Comparison of ENCODE assay signal across 1 cellular context in the genomic region with DNA sequence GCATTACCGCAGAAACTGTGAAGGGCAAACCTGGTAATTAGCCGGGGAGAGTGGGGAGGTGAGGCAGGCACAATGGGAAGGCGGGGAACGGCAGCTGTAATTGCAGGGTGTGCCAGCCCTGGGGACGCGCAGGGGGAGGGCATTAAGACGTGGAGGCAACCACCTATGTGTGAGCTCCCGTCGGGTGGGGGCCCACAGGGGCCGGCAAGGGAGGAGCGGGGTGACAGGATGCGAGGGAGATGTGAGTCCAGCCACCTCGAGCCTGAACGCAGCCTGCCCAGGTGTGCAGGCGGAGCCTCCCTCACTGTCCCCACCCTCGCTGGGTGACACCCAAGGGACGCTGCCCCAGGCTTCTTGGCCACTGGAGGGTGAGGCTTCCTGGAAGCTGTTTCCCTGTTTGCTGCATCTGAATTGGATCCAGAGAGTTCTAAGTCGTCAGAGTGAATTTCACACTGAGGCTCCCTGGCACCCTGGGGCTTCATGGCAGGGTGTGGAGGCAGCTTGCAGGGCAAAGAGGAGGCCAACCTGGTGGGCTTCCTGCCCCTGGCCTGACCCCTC.
TF ChIP-seq lines count a peak whose summit lies in the region.

No MANE protein-coding gene starts in this region.

TF ChIP-seq in GM12878, 131 proteins besides CTCF, POLR2A, EP300 and RAD21 (continued from another document):
- TF ChIP-seq, protein P1, sequence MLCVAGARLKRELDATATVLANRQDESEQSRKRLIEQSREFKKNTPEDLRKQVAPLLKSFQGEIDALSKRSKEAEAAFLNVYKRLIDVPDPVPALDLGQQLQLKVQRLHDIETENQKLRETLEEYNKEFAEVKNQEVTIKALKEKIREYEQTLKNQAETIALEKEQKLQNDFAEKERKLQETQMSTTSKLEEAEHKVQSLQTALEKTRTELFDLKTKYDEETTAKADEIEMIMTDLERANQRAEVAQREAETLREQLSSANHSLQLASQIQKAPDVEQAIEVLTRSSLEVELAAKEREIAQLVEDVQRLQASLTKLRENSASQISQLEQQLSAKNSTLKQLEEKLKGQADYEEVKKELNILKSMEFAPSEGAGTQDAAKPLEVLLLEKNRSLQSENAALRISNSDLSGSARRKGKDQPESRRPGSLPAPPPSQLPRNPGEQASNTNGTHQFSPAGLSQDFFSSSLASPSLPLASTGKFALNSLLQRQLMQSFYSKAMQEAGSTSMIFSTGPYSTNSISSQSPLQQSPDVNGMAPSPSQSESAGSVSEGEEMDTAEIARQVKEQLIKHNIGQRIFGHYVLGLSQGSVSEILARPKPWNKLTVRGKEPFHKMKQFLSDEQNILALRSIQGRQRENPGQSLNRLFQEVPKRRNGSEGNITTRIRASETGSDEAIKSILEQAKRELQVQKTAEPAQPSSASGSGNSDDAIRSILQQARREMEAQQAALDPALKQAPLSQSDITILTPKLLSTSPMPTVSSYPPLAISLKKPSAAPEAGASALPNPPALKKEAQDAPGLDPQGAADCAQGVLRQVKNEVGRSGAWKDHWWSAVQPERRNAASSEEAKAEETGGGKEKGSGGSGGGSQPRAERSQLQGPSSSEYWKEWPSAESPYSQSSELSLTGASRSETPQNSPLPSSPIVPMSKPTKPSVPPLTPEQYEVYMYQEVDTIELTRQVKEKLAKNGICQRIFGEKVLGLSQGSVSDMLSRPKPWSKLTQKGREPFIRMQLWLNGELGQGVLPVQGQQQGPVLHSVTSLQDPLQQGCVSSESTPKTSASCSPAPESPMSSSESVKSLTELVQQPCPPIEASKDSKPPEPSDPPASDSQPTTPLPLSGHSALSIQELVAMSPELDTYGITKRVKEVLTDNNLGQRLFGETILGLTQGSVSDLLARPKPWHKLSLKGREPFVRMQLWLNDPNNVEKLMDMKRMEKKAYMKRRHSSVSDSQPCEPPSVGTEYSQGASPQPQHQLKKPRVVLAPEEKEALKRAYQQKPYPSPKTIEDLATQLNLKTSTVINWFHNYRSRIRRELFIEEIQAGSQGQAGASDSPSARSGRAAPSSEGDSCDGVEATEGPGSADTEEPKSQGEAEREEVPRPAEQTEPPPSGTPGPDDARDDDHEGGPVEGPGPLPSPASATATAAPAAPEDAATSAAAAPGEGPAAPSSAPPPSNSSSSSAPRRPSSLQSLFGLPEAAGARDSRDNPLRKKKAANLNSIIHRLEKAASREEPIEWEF (IDR thresholded peaks at IDR 0.05; ENCODE audit: insufficient replicate concordance, low read depth, low read length), result no peak
- TF ChIP-seq MYB (IDR thresholded peaks at IDR 0.05; ENCODE audit: borderline replicate concordance, low read depth, low read length) (no peak), HCFC1 (IDR thresholded peaks at IDR 0.05; ENCODE audit: low read length) (no peak), NR2C2 (IDR thresholded peaks at IDR 0.05; ENCODE audit: borderline replicate concordance, control insufficient read depth, insufficient read length, low read depth) (no peak), NR2F1 (conservative IDR thresholded peaks at IDR 0.05) (no peak), MYC (IDR thresholded peaks at IDR 0.05; ENCODE audit: insufficient read depth, insufficient read length, insufficient replicate concordance, low read length, severe bottlenecking) (no peak), JUND (IDR thresholded peaks at IDR 0.05; ENCODE audit: low read depth, low read length) (no peak), DPF2 (IDR thresholded peaks at IDR 0.05) (no peak), IRF4 (IDR thresholded peaks at IDR 0.05; ENCODE audit: low read depth, low read length) (no peak), ZNF622 (IDR thresholded peaks at IDR 0.05) (no peak), KDM1A (IDR thresholded peaks at IDR 0.05; ENCODE audit: borderline replicate concordance) (no peak), RCOR1 (conservative IDR thresholded peaks at IDR 0.05; ENCODE audit: low read depth, low read length) (no peak), SREBF1 (IDR thresholded peaks at IDR 0.05; ENCODE audit: low read length) (no peak), POU2F2 (IDR thresholded peaks at IDR 0.05; ENCODE audit: borderline replicate concordance, low read depth, low read length) (no peak)
- TF ChIP-seq, protein P2, sequence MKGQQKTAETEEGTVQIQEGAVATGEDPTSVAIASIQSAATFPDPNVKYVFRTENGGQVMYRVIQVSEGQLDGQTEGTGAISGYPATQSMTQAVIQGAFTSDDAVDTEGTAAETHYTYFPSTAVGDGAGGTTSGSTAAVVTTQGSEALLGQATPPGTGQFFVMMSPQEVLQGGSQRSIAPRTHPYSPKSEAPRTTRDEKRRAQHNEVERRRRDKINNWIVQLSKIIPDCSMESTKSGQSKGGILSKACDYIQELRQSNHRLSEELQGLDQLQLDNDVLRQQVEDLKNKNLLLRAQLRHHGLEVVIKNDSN (IDR thresholded peaks at IDR 0.05; ENCODE audit: borderline replicate concordance, extremely low read length, insufficient read depth, low read depth, low read length), result no peak
- TF ChIP-seq, protein P3, sequence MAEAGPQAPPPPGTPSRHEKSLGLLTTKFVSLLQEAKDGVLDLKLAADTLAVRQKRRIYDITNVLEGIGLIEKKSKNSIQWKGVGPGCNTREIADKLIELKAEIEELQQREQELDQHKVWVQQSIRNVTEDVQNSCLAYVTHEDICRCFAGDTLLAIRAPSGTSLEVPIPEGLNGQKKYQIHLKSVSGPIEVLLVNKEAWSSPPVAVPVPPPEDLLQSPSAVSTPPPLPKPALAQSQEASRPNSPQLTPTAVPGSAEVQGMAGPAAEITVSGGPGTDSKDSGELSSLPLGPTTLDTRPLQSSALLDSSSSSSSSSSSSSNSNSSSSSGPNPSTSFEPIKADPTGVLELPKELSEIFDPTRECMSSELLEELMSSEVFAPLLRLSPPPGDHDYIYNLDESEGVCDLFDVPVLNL (IDR thresholded peaks at IDR 0.05; ENCODE audit: low read depth, low read length), result no peak
